ENCODE assay signal across 18 cellular contexts in genomic region chr1:52080014-52080415, GRCh38. TPM values are rescaled to one million over a fixed set of nuclear protein-coding genes. Genes with fewer than 3 reads are reported as not detected.
DNase-seq lines count a peak whose midpoint lies in the region; ATAC-seq and TF ChIP-seq lines count a peak whose summit lies in the region.
"Had no signal": no experiment of that assay in that cellular context is flagged by ENCODE, and none has a peak within 500 bp of the region (broad histone marks: within the 10 kb centered on the region; RNA-seq: fewer than 3 reads in every experiment).

No MANE protein-coding gene starts in this region.

- in situ Hi-C loops in transverse colon (cut with MboI; ENCODE audit: low pct_ligation_motif_present in 1 of 4, low pct_unique_long_range_greater_than_20kb in 1 of 4, low sequenced_read_pairs in 3 of 4): no loop called here

- H3K4me1 Mint-ChIP-seq in activated naive CD4-positive, alpha-beta T cell treated with anti-CD3 and anti-CD28 coated beads, Interleukin-2, amount 50 U/mL, for 24 hours: peaks cover 14% of the 10 kb centered on the region

- H3K36me3 ChIP-seq in body of pancreas (replicated peaks in 1 of 2; ENCODE audit: insufficient read depth in 1 of 2, low read depth in 2 of 2) (no peaks in the 10 kb centered on the region), right lobe of liver (peaks cover 0 to 11% (median 2%) of the 10 kb centered on the region in 4 donors), transverse colon (no peaks in the 10 kb centered on the region)
- H3K36me3 ChIP-seq: BE2C had no signal

- H3K27me3 ChIP-seq in body of pancreas (no peaks in the 10 kb centered on the region), right lobe of liver (no peaks in the 10 kb centered on the region), transverse colon (no peaks in the 10 kb centered on the region)
- H3K27me3 ChIP-seq: BE2C had no signal

- no peak for TF ChIP-seq POLR2A in body of pancreas (IDR thresholded peaks at IDR 0.05)
- TF ChIP-seq POLR2A in right lobe of liver (IDR thresholded peaks at IDR 0.05): no peak
- TF ChIP-seq POLR2A in transverse colon (IDR thresholded peaks at IDR 0.05): no peak

- no peaks in the 10 kb centered on the region for H3K27me3 Mint-ChIP-seq in activated naive CD4-positive, alpha-beta T cell treated with anti-CD3 and anti-CD28 coated beads, Interleukin-2, amount 50 U/mL, for 24 hours
- H3K27me3 Mint-ChIP-seq: CD4-positive, CD25-positive, alpha-beta regulatory T cell had no signal

- ATAC-seq in body of pancreas (peak; percentile 40), right lobe of liver (peak; percentile 43 to 64 (median 58))
- ATAC-seq: GM12878, K562 had no signal

- H3K9me3 Mint-ChIP-seq in activated naive CD4-positive, alpha-beta T cell treated with anti-CD3 and anti-CD28 coated beads, Interleukin-2, amount 50 U/mL, for 24 hours: no peaks in the 10 kb centered on the region
- H3K9me3 Mint-ChIP-seq: CD4-positive, CD25-positive, alpha-beta regulatory T cell had no signal

- peak overlapping the region; percentile 46 for H3K27ac Mint-ChIP-seq in activated naive CD4-positive, alpha-beta T cell treated with anti-CD3 and anti-CD28 coated beads, Interleukin-2, amount 50 U/mL, for 24 hours

- 40 to 55% methylated on average over 3 of the region's 3 CpGs for WGBS in body of pancreas, 2 donors
- WGBS in right lobe of liver (ENCODE audit: insufficient coverage, low coverage, low lambda C conversion rate, missing lambda C conversion rate): 28% methylated on average over 3 of the region's 3 CpGs
- WGBS in transverse colon (ENCODE audit: low coverage in 1 of 2), 2 donors: 53 to 68% methylated on average over 2 to 3 of the region's 3 CpGs

- H3K27ac ChIP-seq in body of pancreas (peak overlapping the region in 2 of 4 donors; percentile 12 to 55), right lobe of liver (no peak overlapping the region), transverse colon (peak overlapping the region; percentile 44 to 77 (median 55))

- DNase-seq in activated naive CD4-positive, alpha-beta T cell treated with anti-CD3 and anti-CD28 coated beads, Interleukin-2, amount 50 U/mL, for 16 hours: no peak
- DNase-seq in body of pancreas (no peak), right lobe of liver (no peak), transverse colon (no peak), 8988T (no peak), LoVo (ENCODE audit: low spot score) (no peak)
- DNase-seq in activated CD4-positive, alpha-beta T cell treated with anti-CD3 and anti-CD28 coated beads for 1 hour: no peak
- DNase-seq: BE2C; CD4-positive, CD25-positive, alpha-beta regulatory T cell; GOT3; NCI-H1105 treated with DMSO at 0.1 percent for 48 hours; NCI-H1694 treated with DMSO at 0.1 percent for 48 hours; NCI-H510A; NCI-H774; SHP77 had no signal

- H3K4me3 ChIP-seq in body of pancreas: no peak overlapping the region
- no peak overlapping the region for H3K4me3 ChIP-seq in right lobe of liver
- no peak overlapping the region for H3K4me3 ChIP-seq in transverse colon
- H3K4me3 ChIP-seq: GM12878, K562 had no signal

- peaks cover 6% of the 10 kb centered on the region for H3K36me3 Mint-ChIP-seq in activated naive CD4-positive, alpha-beta T cell treated with anti-CD3 and anti-CD28 coated beads, Interleukin-2, amount 50 U/mL, for 24 hours

- H3K9me3 ChIP-seq in body of pancreas (no peaks in the 10 kb centered on the region), right lobe of liver (no peaks in the 10 kb centered on the region), transverse colon (no peaks in the 10 kb centered on the region)
- H3K9me3 ChIP-seq: BE2C had no signal

- H3K4me3 Mint-ChIP-seq in activated naive CD4-positive, alpha-beta T cell treated with anti-CD3 and anti-CD28 coated beads, Interleukin-2, amount 50 U/mL, for 24 hours: no peak overlapping the region
- H3K4me3 Mint-ChIP-seq: CD4-positive, CD25-positive, alpha-beta regulatory T cell had no signal

- TF ChIP-seq CTCF in body of pancreas (IDR thresholded peaks at IDR 0.05): no peak
- TF ChIP-seq CTCF in right lobe of liver (IDR thresholded peaks at IDR 0.05): no peak
- no peak for TF ChIP-seq CTCF in transverse colon (IDR thresholded peaks at IDR 0.05)

- intact Hi-C loops in body of pancreas (cut with DNase I) (no loop called here), right lobe of liver (cut with DNase I) (no loop called here), transverse colon (cut with DNase I; ENCODE audit: low total_unique reads) (no loop called here)

- no peak for TF ChIP-seq EP300 in transverse colon (IDR thresholded peaks at IDR 0.05; ENCODE audit: low read depth)

- peaks cover 5% of the 10 kb centered on the region for H3K4me1 ChIP-seq in body of pancreas
- peaks cover 0 to 8% (median 0%) of the 10 kb centered on the region in 4 donors for H3K4me1 ChIP-seq in right lobe of liver
- H3K4me1 ChIP-seq in transverse colon: peaks cover 0 to 10% (median 7%) of the 10 kb centered on the region in 4 donors
- H3K4me1 ChIP-seq: BE2C had no signal

RNA-seq across cellular contexts. Expression of gene BTF3L4, which starts 23.9 kb away (rescaled TPM):
- total RNA-seq in body of pancreas (10 to 100 TPM; 23.1 to 26.5 TPM), right lobe of liver (10 to 100 TPM; 11.9 to 26.2 (median 15.2) TPM), transverse colon (10 to 100 TPM in 3 of 4 donors, 1 to 10 TPM in 1; 5.2 to 32.1 (median 14.2) TPM)

RNA-seq across cellular contexts. Expression of gene TXNDC12, which starts 25.0 kb away (rescaled TPM):
- total RNA-seq in body of pancreas (10 to 100 TPM; 25.7 to 38.7 TPM), right lobe of liver (10 to 100 TPM; 26.8 to 40.8 (median 32.0) TPM), transverse colon (100 to 1,000 TPM in 1 of 4 donors, 10 to 100 TPM in 3; 31.4 to 103 (median 35.0) TPM)

RNA-seq across cellular contexts. Expression of gene KTI12, which starts 46.4 kb away (rescaled TPM):
- 1 to 10 TPM; 7.6 to 8.8 TPM for total RNA-seq in body of pancreas
- 1 to 10 TPM; 2.9 to 7.5 (median 4.2) TPM for total RNA-seq in right lobe of liver
- total RNA-seq in transverse colon: 1 to 10 TPM in 3 of 4 donors, not detected in 1; 1.8 to 7.9 (median 7.3) TPM

Comparison
In these comparisons a context has a peak if more than half of its experiments do, and no peak if none do; other contexts are left out.
1. H3K27ac ChIP-seq: peak in transverse colon (4 of 4); none in right lobe of liver (0 of 3).